In genomic region chr2:162029287-162029901, GRCh38 we compare ENCODE assay signal across 9 cellular contexts. TPM values are rescaled to one million over a fixed set of nuclear protein-coding genes. Genes with fewer than 3 reads are reported as not detected.
A peak's percentile ranks its signal among the peaks of the same experiment; 100 is the strongest.
DNase-seq lines count a peak whose midpoint lies in the region; ATAC-seq and TF ChIP-seq lines count a peak whose summit lies in the region.
"Had no signal": no experiment of that assay in that cellular context is flagged by ENCODE, and none has a peak within 500 bp of the region (broad histone marks: within the 10 kb centered on the region; RNA-seq: fewer than 3 reads in every experiment).

No MANE protein-coding gene starts in this region.

- H3K9me3 Mint-ChIP-seq in HFFc6: no peaks in the 10 kb centered on the region

- no peak for TF ChIP-seq POLR2A in erythroblast (IDR thresholded peaks at IDR 0.05; ENCODE audit: low read length)

- peaks cover 2% of the 10 kb centered on the region for H3K27me3 Mint-ChIP-seq in HFFc6 (ENCODE audit: insufficient read depth)

- peaks cover 37% of the 10 kb centered on the region for H3K36me3 Mint-ChIP-seq in HFFc6 (ENCODE audit: low read depth)

- peaks cover 48% of the 10 kb centered on the region for H3K4me1 Mint-ChIP-seq in HFFc6 (ENCODE audit: low read depth)

- H3K27ac Mint-ChIP-seq in HFFc6: no peak overlapping the region

- peak; percentile 88 for DNase-seq in A172 (ENCODE audit: low spot score)
- peak; percentile 57 for DNase-seq in HFFc6
- DNase-seq in amniotic stem cell (lab: John Stamatoyannopoulos, UW): peak; percentile 46
- DNase-seq in iris pigment epithelial cell (ENCODE audit: low read depth): peak; percentile 24
- DNase-seq in NCI-H526 (lab: John Stamatoyannopoulos, UW): no peak
- no peak for DNase-seq in erythroblast (lab: John Stamatoyannopoulos, UW)
- no peak for DNase-seq in NCI-H1417 treated with DMSO at 0.1 percent for 48 hours (lab: John Stamatoyannopoulos, UW)
- DNase-seq: activated gamma-delta T cell had no signal

- no peak for TF ChIP-seq CTCF in HFFc6 (IDR thresholded peaks at IDR 0.05)

- no peak for ATAC-seq in HG03097 (IDR thresholded peaks at IDR 0.05; ENCODE audit: low FRiP score, unreplicated experiment)

- peak overlapping the region; percentile 25; the same call in 1 of the 2 replicates for H3K4me3 Mint-ChIP-seq in HFFc6

RNA-seq across cellular contexts. Expression of gene DPP4, which starts 44.6 kb away (rescaled TPM):
- total RNA-seq in A172 (2014; rRNA removed; shearing (Covaris generic)): 0.03 and 1.2 TPM in 2 replicates
- 10 to 100 TPM; 30.7 to 44.1 (median 36.4) TPM for total RNA-seq in HFFc6 (2021; fragmentation: NEBNext Ultra II Directional; extraction: Animal tissue kit (Norgen Biotek cat#: 25700))

Comparison
In these comparisons a context has a peak if more than half of its experiments do, and no peak if none do; other contexts are left out.
1. DNase-seq: peak in A172 (single experiment), HFFc6 (single experiment), amniotic stem cell (single experiment) and iris pigment epithelial cell (single experiment); none in NCI-H526 (0 of 2), erythroblast (0 of 2) and NCI-H1417 treated with DMSO at 0.1 percent for 48 hours (single experiment).
2. RNA of gene DPP4, which starts 44.6 kb away (total RNA-seq): 30.7 to 44.1 TPM in HFFc6; 0.03 to 1.2 TPM in A172; every median in the first group is over 10 times any median in the second.